In the genomic region with DNA sequence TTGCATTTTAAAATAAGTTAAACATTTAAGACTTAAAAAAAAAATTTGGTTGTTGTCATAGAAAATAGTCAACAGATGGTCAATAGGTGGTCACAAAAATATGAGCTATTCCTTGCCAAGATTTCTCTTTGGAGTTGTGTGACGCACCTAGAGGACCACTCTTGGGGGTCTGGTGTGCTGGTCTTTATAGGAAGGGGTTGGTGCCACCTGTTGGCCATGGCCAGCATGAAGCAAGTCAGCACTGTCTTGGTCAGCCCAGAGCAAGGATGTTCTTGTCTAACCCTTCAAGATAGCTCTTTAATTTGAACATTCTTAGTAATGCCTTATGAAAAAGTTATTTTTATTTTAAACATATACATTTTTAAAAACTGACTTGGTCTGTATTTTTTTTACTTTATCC, we compare ENCODE assay signal across 9 cellular contexts.
A peak's percentile ranks its signal among the peaks of the same experiment; 100 is the strongest.
DNase-seq lines count a peak whose midpoint lies in the region; FAIRE-seq and TF ChIP-seq lines count a peak whose summit lies in the region.
"Had no signal": no experiment of that assay in that cellular context is flagged by ENCODE, and none has a peak within 500 bp of the region (broad histone marks: within the 10 kb centered on the region; RNA-seq: fewer than 3 reads in every experiment).

No MANE protein-coding gene starts in this region.

- H3K9ac ChIP-seq in H1 (replicated peaks in 1 of 4; ENCODE audit: extremely low read depth in 1 of 4, low read depth in 3 of 4, low read length in 3 of 4) = no peak overlapping the region

- DNase-seq in A172 (ENCODE audit: low spot score) = peak; percentile 19
- DNase-seq in NCI-H1105 treated with DMSO at 0.1 percent for 48 hours (lab: John Stamatoyannopoulos, UW) = peak; percentile 4
- peak in 1 of 2 experiments; percentile 61 for DNase-seq in H1 (ENCODE audit: low read depth in 1 of 2, low spot score in 2 of 2)
- DNase-seq in SIG-M5 treated with dmso at 0.1 percent for 504 hours (lab: John Stamatoyannopoulos, UW; ENCODE audit: unreplicated experiment) = no peak
- DNase-seq in central memory CD4-positive, alpha-beta T cell = no peak
- no peak for DNase-seq in OCI-M2 (lab: John Stamatoyannopoulos, UW; ENCODE audit: unreplicated experiment)
- DNase-seq in activated T-cell treated with anti-CD3 and anti-CD28 coated beads for 4 hours = no peak
- DNase-seq: activated CD4-positive, alpha-beta T cell treated with anti-CD3 and anti-CD28 coated beads for 4 hours had no signal

- peak; percentile 86 to 90 for TF ChIP-seq RAD21 in H1 (IDR thresholded peaks at IDR 0.05 in 1 of 2, conservative IDR thresholded peaks at IDR 0.05 in 1 of 2; ENCODE audit: low read depth in 2 of 2, low read length in 2 of 2)

- H2BK15ac ChIP-seq in H1 (ENCODE audit: low read length) = no peak overlapping the region

- POLR2A ChIA-PET in H1 (lab: Charles Lee; ENCODE audit: partially characterized antibody) = no interaction called here

- no peak overlapping the region for H3K4ac ChIP-seq in H1 (replicated peaks; ENCODE audit: insufficient read length, low read depth, low read length)

- H3K4me2 ChIP-seq in H1 (ENCODE audit: insufficient read depth in 1 of 2, low read depth in 2 of 2, low read length in 2 of 2) = no peak overlapping the region

- no peaks in the 10 kb centered on the region for H3K4me1 ChIP-seq in H1 (replicated peaks in 1 of 4; ENCODE audit: control insufficient read depth in 3 of 4, insufficient read depth in 4 of 4, low read length in 3 of 4)

- H3K9me3 ChIP-seq in H1 (ENCODE audit: insufficient read depth in 2 of 2, low read depth in 1 of 2, low read length in 1 of 2) = no peaks in the 10 kb centered on the region

- H4K20me1 ChIP-seq in H1 (replicated peaks in 1 of 2; ENCODE audit: control insufficient read depth in 1 of 2, insufficient read depth in 2 of 2, low read length in 2 of 2) = no peaks in the 10 kb centered on the region

- TF ChIP-seq EP300 in H1 (IDR thresholded peaks at IDR 0.05; ENCODE audit: borderline replicate concordance in 1 of 2, low read depth in 2 of 2, low read length in 2 of 2) = no peak

- H2BK20ac ChIP-seq in H1 (ENCODE audit: low read length) = no peak overlapping the region

- no peak overlapping the region for H4K5ac ChIP-seq in H1 (ENCODE audit: insufficient read length, low read depth, low read length)

- H3K36me3 ChIP-seq in H1 (ENCODE audit: control insufficient read depth in 2 of 4, insufficient read depth in 4 of 4, low read length in 3 of 4) = no peaks in the 10 kb centered on the region

- no peak overlapping the region for H3K14ac ChIP-seq in H1 (ENCODE audit: insufficient read length)

- H2AFZ ChIP-seq in H1 (ENCODE audit: low read length) = no peak overlapping the region

- TF ChIP-seq CTCF in GM12873 (IDR thresholded peaks at IDR 0.05; ENCODE audit: insufficient read depth, low read depth, low read length, missing control alignments) (peak; percentile 12), H1 (IDR thresholded peaks at IDR 0.05; ENCODE audit: control extremely low read depth in 1 of 3, insufficient read depth in 1 of 3, low read depth in 1 of 3, low read length in 3 of 3) (peak; percentile 73 to 86 (median 84))

- CTCF ChIA-PET in H1 (lab: Charles Lee; ENCODE audit: partially characterized antibody) = interaction anchor here (0.7 to 2.5 kb wide), 30 partner anchors 8 to 1926 kb away, joined by 3 to 12 read pairs (median 3); a partner anchor contains a TSS

- no peaks in the 10 kb centered on the region for H3K23me2 ChIP-seq in H1 (ENCODE audit: low read depth, low read length)

- H2AK5ac ChIP-seq in H1 (ENCODE audit: low read depth, low read length) = no peak overlapping the region

- H2BK120ac ChIP-seq in H1 (replicated peaks; ENCODE audit: low read depth, low read length) = no peak overlapping the region

- no peaks in the 10 kb centered on the region for H3K27me3 ChIP-seq in H1 (replicated peaks in 1 of 4; ENCODE audit: control insufficient read depth in 3 of 4, extremely low read depth in 1 of 4, insufficient read depth in 3 of 4, low read length in 3 of 4)

- FAIRE-seq in H1 (lab: Jason Lieb, UNC) = peak; percentile 92

- TF ChIP-seq POLR2A in H1 (IDR thresholded peaks at IDR 0.05; ENCODE audit: control extremely low read depth in 1 of 2, low read depth in 2 of 2, low read length in 2 of 2) = no peak

- H3K18ac ChIP-seq in H1 (ENCODE audit: extremely low read depth, low read length) = no peak overlapping the region

- WGBS in H1 (ENCODE audit: extremely low coverage in 1 of 2, insufficient coverage in 1 of 2, insufficient read length in 1 of 2, insufficient replicate concordance in 2 of 2, low coverage in 1 of 2, low lambda C conversion rate in 2 of 2, missing lambda C conversion rate in 1 of 2), 2 experiments = 63% methylated on average over 1 of the region's 1 CpG; no CpG with 5 or more reads in 1 of the 2 experiments

- H3K56ac ChIP-seq in H1 (replicated peaks; ENCODE audit: insufficient read length, low read depth, low read length) = no peak overlapping the region

- no peak overlapping the region for H2BK12ac ChIP-seq in H1 (ENCODE audit: low read depth, low read length)

- H3K27ac ChIP-seq in H1 (ENCODE audit: low read depth, low read length) = no peak overlapping the region

- H3K23ac ChIP-seq in H1 (ENCODE audit: insufficient read length) = no peak overlapping the region

- no peak overlapping the region for H3K4me3 ChIP-seq in H1 (ENCODE audit: extremely low read depth in 1 of 4, insufficient read depth in 2 of 4, low read depth in 3 of 4, low read length in 4 of 4)

- H2BK5ac ChIP-seq in H1 (ENCODE audit: low read depth, low read length) = no peak overlapping the region

- H4K91ac ChIP-seq in H1 (replicated peaks; ENCODE audit: insufficient read length, low read length) = no peak overlapping the region

- no peaks in the 10 kb centered on the region for H3K79me2 ChIP-seq in H1 (ENCODE audit: control insufficient read depth in 1 of 2, insufficient read depth in 2 of 2, low read length in 2 of 2)

- no peaks in the 10 kb centered on the region for H3K79me1 ChIP-seq in H1 (ENCODE audit: low read depth, low read length)

- no peak overlapping the region for H4K8ac ChIP-seq in H1 (ENCODE audit: extremely low read depth, insufficient read depth, low read length)

TF ChIP-seq in H1, 55 proteins besides CTCF, POLR2A, EP300 and RAD21:
- TF ChIP-seq, protein P1, sequence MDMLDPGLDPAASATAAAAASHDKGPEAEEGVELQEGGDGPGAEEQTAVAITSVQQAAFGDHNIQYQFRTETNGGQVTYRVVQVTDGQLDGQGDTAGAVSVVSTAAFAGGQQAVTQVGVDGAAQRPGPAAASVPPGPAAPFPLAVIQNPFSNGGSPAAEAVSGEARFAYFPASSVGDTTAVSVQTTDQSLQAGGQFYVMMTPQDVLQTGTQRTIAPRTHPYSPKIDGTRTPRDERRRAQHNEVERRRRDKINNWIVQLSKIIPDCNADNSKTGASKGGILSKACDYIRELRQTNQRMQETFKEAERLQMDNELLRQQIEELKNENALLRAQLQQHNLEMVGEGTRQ (IDR thresholded peaks at IDR 0.05; ENCODE audit: low read length) = no peak
- no peak for TF ChIP-seq SRF (IDR thresholded peaks at IDR 0.05; ENCODE audit: low read depth, low read length)

Comparison
In these comparisons a context has a peak if more than half of its experiments do, and no peak if none do; other contexts are left out.
1. DNase-seq: peak in A172 (single experiment) and NCI-H1105 treated with DMSO at 0.1 percent for 48 hours (single experiment); none in SIG-M5 treated with dmso at 0.1 percent for 504 hours (single experiment), central memory CD4-positive, alpha-beta T cell (single experiment), OCI-M2 (single experiment) and activated T-cell treated with anti-CD3 and anti-CD28 coated beads for 4 hours (single experiment).